1 cellular context compared by ENCODE assay signal in the genomic region with DNA sequence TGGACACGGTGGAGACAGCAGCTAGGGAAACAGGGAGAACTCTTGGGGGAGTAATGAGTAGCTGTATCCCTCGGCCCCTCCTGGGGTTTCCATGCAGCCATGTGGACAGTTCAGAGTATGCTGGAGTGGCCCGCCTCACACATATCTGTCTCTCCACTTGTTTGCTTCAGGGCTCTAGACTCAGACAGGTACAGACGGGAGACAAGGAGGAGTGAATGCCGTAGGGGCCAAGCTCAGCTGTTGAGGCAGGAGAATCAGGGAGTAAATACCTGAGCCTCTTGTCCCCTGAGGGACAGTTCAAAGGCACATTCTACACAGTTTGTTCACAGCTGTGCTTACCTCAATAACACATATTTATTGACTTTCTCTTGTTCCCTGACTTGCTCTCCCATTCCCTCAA.
TF ChIP-seq lines count a peak whose summit lies in the region.

No MANE protein-coding gene starts in this region.

TF ChIP-seq in A549, 52 proteins besides CTCF, POLR2A, EP300 and RAD21 (continued from another document):
- TF ChIP-seq FOSB (CRISPR knock-in tag; IDR thresholded peaks at IDR 0.05) = no peak
- TF ChIP-seq ZNF302 (CRISPR knock-in tag; IDR thresholded peaks at IDR 0.05) = no peak
- no peak for TF ChIP-seq CHD4 (IDR thresholded peaks at IDR 0.05; ENCODE audit: borderline replicate concordance)
- TF ChIP-seq HOXB5 (CRISPR knock-in tag; IDR thresholded peaks at IDR 0.05) = no peak
- TF ChIP-seq, protein P1, sequence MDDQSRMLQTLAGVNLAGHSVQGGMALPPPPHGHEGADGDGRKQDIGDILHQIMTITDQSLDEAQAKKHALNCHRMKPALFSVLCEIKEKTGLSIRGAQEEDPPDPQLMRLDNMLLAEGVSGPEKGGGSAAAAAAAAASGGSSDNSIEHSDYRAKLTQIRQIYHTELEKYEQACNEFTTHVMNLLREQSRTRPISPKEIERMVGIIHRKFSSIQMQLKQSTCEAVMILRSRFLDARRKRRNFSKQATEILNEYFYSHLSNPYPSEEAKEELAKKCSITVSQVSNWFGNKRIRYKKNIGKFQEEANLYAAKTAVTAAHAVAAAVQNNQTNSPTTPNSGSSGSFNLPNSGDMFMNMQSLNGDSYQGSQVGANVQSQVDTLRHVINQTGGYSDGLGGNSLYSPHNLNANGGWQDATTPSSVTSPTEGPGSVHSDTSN (IDR thresholded peaks at IDR 0.05) = no peak
